Comparison of ENCODE assay signal across 1 cellular context in genomic region chr15:45458746-45459403, GRCh38.
TF ChIP-seq lines count a peak whose summit lies in the region.

No MANE protein-coding gene starts in this region.

TF ChIP-seq in K562, 482 proteins besides CTCF, POLR2A, EP300 and RAD21 (continued from another document):
- TF ChIP-seq ZBTB43 (CRISPR knock-in tag; IDR thresholded peaks at IDR 0.05) (no peak), BDP1 (IDR thresholded peaks at IDR 0.05; ENCODE audit: insufficient read depth, insufficient read length) (no peak), NRF1 (conservative IDR thresholded peaks at IDR 0.05 in 1 of 2, IDR thresholded peaks at IDR 0.05 in 1 of 2) (no peak), ZBED1 (IDR thresholded peaks at IDR 0.05) (no peak), ZNF280A (IDR thresholded peaks at IDR 0.05; ENCODE audit: low read depth, partially characterized antibody) (no peak), RBM39 (optimal IDR thresholded peaks at IDR 0.05; ENCODE audit: low read depth, low read length) (no peak), ARNT (IDR thresholded peaks at IDR 0.05) (0 out of 4 replicates have a peak, but pooled peaks of 1 of the 2 experiments have one; percentile 28), KLF16 (IDR thresholded peaks at IDR 0.05) (no peak), THRA (IDR thresholded peaks at IDR 0.05) (no peak), HDAC3 (IDR thresholded peaks at IDR 0.05; ENCODE audit: borderline replicate concordance, partially characterized antibody) (no peak), ZBTB7A (IDR thresholded peaks at IDR 0.05; ENCODE audit: borderline replicate concordance, control insufficient read depth, low read depth, low read length) (no peak), ARID2 (IDR thresholded peaks at IDR 0.05) (peak; percentile 43; the same call in 1 of the 2 replicates), DEAF1 (CRISPR knock-in tag; IDR thresholded peaks at IDR 0.05) (peak; percentile 35; the same call in 1 of the 2 replicates), POLR3A (IDR thresholded peaks at IDR 0.05; ENCODE audit: borderline replicate concordance, extremely low read depth, insufficient read depth, insufficient read length) (no peak), SP2 (IDR thresholded peaks at IDR 0.05; ENCODE audit: extremely low read depth, low read depth, low read length, poor library complexity, severe bottlenecking) (no peak), TEAD1 (CRISPR knock-in tag; IDR thresholded peaks at IDR 0.05) (0 out of 4 replicates have a peak, but pooled peaks of 1 of the 2 experiments have one; percentile 38), ZNF449 (CRISPR knock-in tag; IDR thresholded peaks at IDR 0.05) (no peak)
- TF ChIP-seq, protein P1, sequence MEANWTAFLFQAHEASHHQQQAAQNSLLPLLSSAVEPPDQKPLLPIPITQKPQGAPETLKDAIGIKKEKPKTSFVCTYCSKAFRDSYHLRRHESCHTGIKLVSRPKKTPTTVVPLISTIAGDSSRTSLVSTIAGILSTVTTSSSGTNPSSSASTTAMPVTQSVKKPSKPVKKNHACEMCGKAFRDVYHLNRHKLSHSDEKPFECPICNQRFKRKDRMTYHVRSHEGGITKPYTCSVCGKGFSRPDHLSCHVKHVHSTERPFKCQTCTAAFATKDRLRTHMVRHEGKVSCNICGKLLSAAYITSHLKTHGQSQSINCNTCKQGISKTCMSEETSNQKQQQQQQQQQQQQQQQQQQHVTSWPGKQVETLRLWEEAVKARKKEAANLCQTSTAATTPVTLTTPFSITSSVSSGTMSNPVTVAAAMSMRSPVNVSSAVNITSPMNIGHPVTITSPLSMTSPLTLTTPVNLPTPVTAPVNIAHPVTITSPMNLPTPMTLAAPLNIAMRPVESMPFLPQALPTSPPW (CRISPR knock-in tag; IDR thresholded peaks at IDR 0.05) = 0 out of 2 replicates have a peak, but pooled peaks have one; percentile 12
- TF ChIP-seq, protein P2, sequence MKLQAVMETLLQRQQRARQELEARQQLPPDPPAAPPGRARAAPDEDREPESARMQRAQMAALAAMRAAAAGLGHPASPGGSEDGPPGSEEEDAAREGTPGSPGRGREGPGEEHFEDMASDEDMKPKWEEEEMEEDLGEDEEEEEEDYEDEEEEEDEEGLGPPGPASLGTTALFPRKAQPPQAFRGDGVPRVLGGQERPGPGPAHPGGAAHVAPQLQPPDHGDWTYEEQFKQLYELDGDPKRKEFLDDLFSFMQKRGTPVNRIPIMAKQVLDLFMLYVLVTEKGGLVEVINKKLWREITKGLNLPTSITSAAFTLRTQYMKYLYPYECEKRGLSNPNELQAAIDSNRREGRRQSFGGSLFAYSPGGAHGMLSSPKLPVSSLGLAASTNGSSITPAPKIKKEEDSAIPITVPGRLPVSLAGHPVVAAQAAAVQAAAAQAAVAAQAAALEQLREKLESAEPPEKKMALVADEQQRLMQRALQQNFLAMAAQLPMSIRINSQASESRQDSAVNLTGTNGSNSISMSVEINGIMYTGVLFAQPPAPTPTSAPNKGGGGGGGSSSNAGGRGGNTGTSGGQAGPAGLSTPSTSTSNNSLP (IDR thresholded peaks at IDR 0.05; ENCODE audit: borderline replicate concordance, low read depth, low read length) = no peak
- TF ChIP-seq, protein P3, sequence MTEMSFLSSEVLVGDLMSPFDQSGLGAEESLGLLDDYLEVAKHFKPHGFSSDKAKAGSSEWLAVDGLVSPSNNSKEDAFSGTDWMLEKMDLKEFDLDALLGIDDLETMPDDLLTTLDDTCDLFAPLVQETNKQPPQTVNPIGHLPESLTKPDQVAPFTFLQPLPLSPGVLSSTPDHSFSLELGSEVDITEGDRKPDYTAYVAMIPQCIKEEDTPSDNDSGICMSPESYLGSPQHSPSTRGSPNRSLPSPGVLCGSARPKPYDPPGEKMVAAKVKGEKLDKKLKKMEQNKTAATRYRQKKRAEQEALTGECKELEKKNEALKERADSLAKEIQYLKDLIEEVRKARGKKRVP (CRISPR knock-in tag; IDR thresholded peaks at IDR 0.05) = no peak
